ENCODE assay signal across 31 cellular contexts in genomic region chr10:44835300-44835699, GRCh38.
"Had no signal": no experiment of that assay in that cellular context is flagged by ENCODE, and none has a peak within 500 bp of the region (broad histone marks: within the 10 kb centered on the region; RNA-seq: fewer than 3 reads in every experiment).

No MANE protein-coding gene starts in this region.

- H3K4me3 Mint-ChIP-seq: activated CD4-positive, alpha-beta memory T cell treated with anti-CD3 and anti-CD28 coated beads for 36 hours; activated CD4-positive, alpha-beta T cell treated with anti-CD3 and anti-CD28 coated beads for 36 hours; activated CD4-positive, alpha-beta T cell treated with anti-CD3 and anti-CD28 coated beads, Interleukin-2, amount 10 ng/mL, durations not matched to agents 24 days and 14 days; activated CD8-positive, alpha-beta memory T cell treated with anti-CD3 and anti-CD28 coated beads, Interleukin-2, amount 10 ng/mL, durations not matched to agents 7 days and 5 days; activated CD8-positive, alpha-beta T cell treated with anti-CD3 and anti-CD28 coated beads, Interleukin-2, amount 10 ng/mL, durations not matched to agents 7 days and 5 days; activated naive CD4-positive, alpha-beta T cell treated with anti-CD3 and anti-CD28 coated beads for 36 hours; activated naive CD4-positive, alpha-beta T cell treated with anti-CD3 and anti-CD28 coated beads, Interleukin-2, amount 50 U/mL, for 24 hours; activated naive CD8-positive, alpha-beta T cell treated with anti-CD3 and anti-CD28 coated beads for 36 hours; activated naive CD8-positive, alpha-beta T cell treated with anti-CD3 and anti-CD28 coated beads, Interleukin-2, amount 50 U/mL, for 24 hours; activated T-helper 1 cell treated with anti-CD3 and anti-CD28 coated beads, Interleukin-12 subunit alpha, Interleukin-12 subunit beta, Interleukin-2, Interleukin-4 antibody, amounts not matched to agents 30 ng/mL and 10 ng/mL and 1 ng/mL, durations not matched to agents 14 hours and 24 hours and 36 hours; T-helper 17 cell; T-helper 2 cell treated with Interferon-gamma antibody and Interleukin-4, amounts not matched to agents 5 μg/mL and 100 μg/mL, for 36 hours had no signal

- H3K4me1 Mint-ChIP-seq: activated CD4-positive, alpha-beta T cell treated with anti-CD3 and anti-CD28 coated beads for 36 hours; activated CD8-positive, alpha-beta memory T cell treated with anti-CD3 and anti-CD28 coated beads, Interleukin-2, amount 10 ng/mL, durations not matched to agents 7 days and 5 days; activated naive CD8-positive, alpha-beta T cell treated with anti-CD3 and anti-CD28 coated beads for 36 hours; activated naive CD8-positive, alpha-beta T cell treated with anti-CD3 and anti-CD28 coated beads, Interleukin-2, amount 50 U/mL, for 24 hours had no signal

- H3K27me3 ChIP-seq: adrenal gland, body of pancreas, colonic mucosa had no signal

- H3K27ac ChIP-seq: adrenal gland, body of pancreas, colonic mucosa, epithelial cell of prostate had no signal

- H3K4me1 ChIP-seq: adrenal gland, body of pancreas, colonic mucosa had no signal

- ATAC-seq: activated CD4-positive, alpha-beta T cell treated with anti-CD3 and anti-CD28 coated beads for 36 hours; activated CD8-positive, alpha-beta memory T cell treated with anti-CD3 and anti-CD28 coated beads, Interleukin-2, amount 10 ng/mL, durations not matched to agents 7 days and 5 days; activated CD8-positive, alpha-beta T cell treated with anti-CD3 and anti-CD28 coated beads, Interleukin-2, amount 10 ng/mL, durations not matched to agents 7 days and 5 days; activated naive CD8-positive, alpha-beta T cell treated with anti-CD3 and anti-CD28 coated beads, Interleukin-2, amount 50 U/mL, for 24 hours; body of pancreas; T-helper 17 cell had no signal

- H3K9me3 Mint-ChIP-seq: activated CD4-positive, alpha-beta memory T cell treated with anti-CD3 and anti-CD28 coated beads for 36 hours; activated CD4-positive, alpha-beta T cell treated with anti-CD3 and anti-CD28 coated beads, Interleukin-2, amount 10 ng/mL, durations not matched to agents 24 days and 14 days; activated naive CD4-positive, alpha-beta T cell treated with anti-CD3 and anti-CD28 coated beads for 36 hours; activated naive CD4-positive, alpha-beta T cell treated with anti-CD3 and anti-CD28 coated beads, Interleukin-2, amount 50 U/mL, for 24 hours; activated naive CD8-positive, alpha-beta T cell treated with anti-CD3 and anti-CD28 coated beads for 36 hours; activated naive CD8-positive, alpha-beta T cell treated with anti-CD3 and anti-CD28 coated beads, Interleukin-2, amount 50 U/mL, for 24 hours; activated T-helper 1 cell treated with anti-CD3 and anti-CD28 coated beads, Interleukin-12 subunit alpha, Interleukin-12 subunit beta, Interleukin-2, Interleukin-4 antibody, amounts not matched to agents 30 ng/mL and 10 ng/mL and 1 ng/mL, durations not matched to agents 14 hours and 24 hours and 36 hours; activated T-helper 2 cell treated with anti-CD3 and anti-CD28 coated beads, Interferon-gamma antibody, Interleukin-2, Interleukin-4, amounts not matched to agents 10 μg/mL and 5 μg/mL and 100 μg/mL, durations not matched to agents 14 hours and 24 hours and 36 hours; T-helper 2 cell treated with Interferon-gamma antibody and Interleukin-4, amounts not matched to agents 5 μg/mL and 100 μg/mL, for 36 hours had no signal

- H3K36me3 ChIP-seq: adrenal gland, colonic mucosa had no signal

- H3K4me3 ChIP-seq: adrenal gland, body of pancreas, colonic mucosa had no signal

- H3K9me3 ChIP-seq: adrenal gland, body of pancreas, colonic mucosa had no signal

- H3K27ac Mint-ChIP-seq: activated CD4-positive, alpha-beta memory T cell treated with anti-CD3 and anti-CD28 coated beads for 36 hours; activated CD4-positive, alpha-beta T cell treated with anti-CD3 and anti-CD28 coated beads for 36 hours; activated CD4-positive, alpha-beta T cell treated with anti-CD3 and anti-CD28 coated beads, Interleukin-2, amount 10 ng/mL, durations not matched to agents 24 days and 14 days; activated CD8-positive, alpha-beta memory T cell treated with anti-CD3 and anti-CD28 coated beads, Interleukin-2, amount 10 ng/mL, durations not matched to agents 7 days and 5 days; activated CD8-positive, alpha-beta T cell treated with anti-CD3 and anti-CD28 coated beads, Interleukin-2, amount 10 ng/mL, durations not matched to agents 7 days and 5 days; activated naive CD4-positive, alpha-beta T cell treated with anti-CD3 and anti-CD28 coated beads for 36 hours; activated naive CD4-positive, alpha-beta T cell treated with anti-CD3 and anti-CD28 coated beads, Interleukin-2, amount 50 U/mL, for 24 hours; activated naive CD8-positive, alpha-beta T cell treated with anti-CD3 and anti-CD28 coated beads for 36 hours; activated naive CD8-positive, alpha-beta T cell treated with anti-CD3 and anti-CD28 coated beads, Interleukin-2, amount 50 U/mL, for 24 hours; activated T-helper 1 cell treated with anti-CD3 and anti-CD28 coated beads, Interleukin-12 subunit alpha, Interleukin-12 subunit beta, Interleukin-2, Interleukin-4 antibody, amounts not matched to agents 30 ng/mL and 10 ng/mL and 1 ng/mL, durations not matched to agents 14 hours and 24 hours and 36 hours; activated T-helper 2 cell treated with anti-CD3 and anti-CD28 coated beads, Interferon-gamma antibody, Interleukin-2, Interleukin-4, amounts not matched to agents 10 μg/mL and 5 μg/mL and 100 μg/mL, durations not matched to agents 14 hours and 24 hours and 36 hours; T-helper 17 cell; T-helper 2 cell treated with Interferon-gamma antibody and Interleukin-4, amounts not matched to agents 5 μg/mL and 100 μg/mL, for 36 hours had no signal

- DNase-seq: activated CD4-positive, alpha-beta memory T cell treated with anti-CD3 and anti-CD28 coated beads for 36 hours; activated CD4-positive, alpha-beta T cell treated with anti-CD3 and anti-CD28 coated beads for 36 hours; activated CD4-positive, alpha-beta T cell treated with anti-CD3 and anti-CD28 coated beads, Interleukin-2, amount 10 ng/mL, durations not matched to agents 24 days and 14 days; activated CD4-positive, CD25-positive, alpha-beta regulatory T cell; activated CD4-positive, CD25-positive, alpha-beta regulatory T cell treated with anti-CD3 and anti-CD28 coated beads, Interleukin-2, amount 50 U/mL, for 72 hours; activated CD8-positive, alpha-beta memory T cell treated with anti-CD3 and anti-CD28 coated beads, Interleukin-2, amount 10 ng/mL, durations not matched to agents 7 days and 5 days; activated CD8-positive, alpha-beta memory T cell treated with anti-CD3 and anti-CD28 coated beads, Interleukin-2, amount 50 U/mL, for 4 hours; activated CD8-positive, alpha-beta T cell treated with anti-CD3 and anti-CD28 coated beads, Interleukin-2, amount 10 ng/mL, durations not matched to agents 7 days and 5 days; activated effector memory CD4-positive, alpha-beta T cell treated with anti-CD3 and anti-CD28 coated beads, Interleukin-2, amount 50 U/mL, for 16 hours; activated naive CD4-positive, alpha-beta T cell treated with anti-CD3 and anti-CD28 coated beads for 36 hours; activated naive CD8-positive, alpha-beta T cell treated with anti-CD3 and anti-CD28 coated beads for 36 hours; activated naive CD8-positive, alpha-beta T cell treated with anti-CD3 and anti-CD28 coated beads, Interleukin-2, amount 50 U/mL, for 24 hours; activated T-cell treated with anti-CD3 and anti-CD28 coated beads, Interleukin-2, amount 50 U/mL, for 1 hour; activated T-cell treated with anti-CD3 and anti-CD28 coated beads, Interleukin-2, amount 50 U/mL, for 48 hours; adrenal gland; amygdala; aorta; body of pancreas; central memory CD4-positive, alpha-beta T cell; cerebellar nuclear complex; colonic mucosa; effector CD8-positive, alpha-beta T cell; foreskin fibroblast; T-helper 1 cell; T-helper 17 cell; T1000 had no signal
